In the genomic region with DNA sequence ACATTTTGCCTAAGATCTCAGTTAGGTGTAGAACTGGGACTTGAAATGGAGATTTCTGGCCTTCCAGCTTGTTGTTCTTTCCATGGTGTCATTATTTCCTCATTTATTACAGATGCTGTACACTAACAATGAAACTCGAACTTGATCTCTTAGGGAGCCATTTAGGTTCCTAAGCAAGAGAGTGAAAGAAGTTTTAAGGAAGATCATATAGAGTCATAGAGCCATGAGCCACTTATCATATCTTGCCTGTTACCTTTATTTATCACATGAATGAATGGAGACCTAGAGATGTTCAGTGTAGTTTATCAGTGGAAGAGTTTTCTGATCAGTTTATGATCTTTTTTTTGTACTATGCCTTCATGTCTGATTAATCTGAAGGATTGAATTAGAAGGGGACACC, we compare ENCODE assay signal across 31 cellular contexts. TPM values are rescaled to one million over a fixed set of nuclear protein-coding genes. Genes with fewer than 3 reads are reported as not detected.
A peak's percentile ranks its signal among the peaks of the same experiment; 100 is the strongest.
DNase-seq lines count a peak whose midpoint lies in the region; ATAC-seq, FAIRE-seq and TF ChIP-seq lines count a peak whose summit lies in the region.
"Had no signal": no experiment of that assay in that cellular context is flagged by ENCODE, and none has a peak within 500 bp of the region (broad histone marks: within the 10 kb centered on the region; RNA-seq: fewer than 3 reads in every experiment).

No MANE protein-coding gene starts in this region.

- no peak for TF ChIP-seq RAD21 in GM12878 (IDR thresholded peaks at IDR 0.05; ENCODE audit: insufficient read depth, low read depth, low read length)

- FAIRE-seq in GM12878 (lab: Jason Lieb, UNC), result peak; percentile 91
- FAIRE-seq: A204.1, bronchial epithelial cell, kidney, TTC549 had no signal

- no peaks in the 10 kb centered on the region for H3K9me3 ChIP-seq in GM12878 (replicated peaks; ENCODE audit: control insufficient read depth, insufficient read depth, low read length)
- H3K9me3 ChIP-seq: colonic mucosa, ovary, tibial artery had no signal

- in situ Hi-C loops in GM12878 (cut with MboI), result no loop called here

- no peak for TF ChIP-seq EP300 in GM12878 (IDR thresholded peaks at IDR 0.05; ENCODE audit: borderline replicate concordance in 1 of 2, control insufficient read depth in 1 of 2, low read depth in 2 of 2, low read length in 2 of 2)

- DNase-seq in T-helper 2 cell treated with Interferon-gamma antibody and Interleukin-4, amounts not matched to agents 5 μg/mL and 100 μg/mL, for 36 hours (ENCODE audit: low spot score), result no peak
- no peak for DNase-seq in T-helper 2 cell
- no peak for DNase-seq in stimulated activated naive CD8-positive, alpha-beta T cell treated with anti-CD3 and anti-CD28 coated beads, Interleukin-15, amount 100 ng/mL, for 72 hours
- no peak for DNase-seq in GM12878 (ENCODE audit: low read depth, low spot score)
- DNase-seq in NCI-H524 (lab: John Stamatoyannopoulos, UW), result no peak
- DNase-seq in stimulated activated naive B cell treated with anti-CD40 and anti-IgM and Interleukin-4, amounts not matched to agents 10 μg/mL and 1 μg/mL and 100 μg/mL, for 72 hours, result no peak
- DNase-seq in NCI-H446 (lab: John Stamatoyannopoulos, UW), result no peak
- DNase-seq: activated CD4-positive, CD25-positive, alpha-beta regulatory T cell treated with anti-CD3 and anti-CD28 coated beads, Interleukin-2, amount 50 U/mL, for 72 hours; activated effector memory CD4-positive, alpha-beta T cell treated with anti-CD3 and anti-CD28 coated beads, Interleukin-2, amount 50 U/mL, for 16 hours; AML-193; colonic mucosa; DMS153; effector memory CD4-positive, alpha-beta T cell; erythroblast; kidney; naive B cell; NCI-H1105; NCI-H1930; NCI-H526; ovary; retina; SHP77 treated with DMSO at 0.1 percent for 48 hours; SW 1271; tibial artery had no signal

- H3K27me3 ChIP-seq in GM12878 (replicated peaks in 1 of 2; ENCODE audit: control insufficient read depth in 2 of 2, insufficient read depth in 2 of 2, low read length in 1 of 2), result no peaks in the 10 kb centered on the region
- H3K27me3 ChIP-seq: colonic mucosa, ovary, tibial artery had no signal

- peaks cover 72% of the 10 kb centered on the region for H3K36me3 Mint-ChIP-seq in T-helper 2 cell treated with Interferon-gamma antibody and Interleukin-4, amounts not matched to agents 5 μg/mL and 100 μg/mL, for 36 hours (ENCODE audit: low read depth)
- peaks cover 80% of the 10 kb centered on the region for H3K36me3 Mint-ChIP-seq in stimulated activated naive CD8-positive, alpha-beta T cell treated with anti-CD3 and anti-CD28 coated beads, Interleukin-15, Interleukin-2, amounts not matched to agents 100 ng/mL and 50 ng/mL, for 24 hours (ENCODE audit: low read depth)
- peaks cover 32 to 53% of the 10 kb centered on the region in 2 donors for H3K36me3 Mint-ChIP-seq in stimulated activated naive B cell treated with anti-CD40 and anti-IgM and Interleukin-4, amounts not matched to agents 10 μg/mL and 1 μg/mL and 100 μg/mL, for 72 hours

- H3K27ac Mint-ChIP-seq in T-helper 2 cell treated with Interferon-gamma antibody and Interleukin-4, amounts not matched to agents 5 μg/mL and 100 μg/mL, for 36 hours, result no peak overlapping the region
- peak overlapping the region; percentile 6 for H3K27ac Mint-ChIP-seq in stimulated activated naive CD8-positive, alpha-beta T cell treated with anti-CD3 and anti-CD28 coated beads, Interleukin-15, Interleukin-2, amounts not matched to agents 100 ng/mL and 50 ng/mL, for 24 hours
- H3K27ac Mint-ChIP-seq in stimulated activated naive CD8-positive, alpha-beta T cell treated with anti-CD3 and anti-CD28 coated beads, Interleukin-15, amount 100 ng/mL, for 72 hours, result peak overlapping the region in 1 of 2 donors; percentile 3
- H3K27ac Mint-ChIP-seq in stimulated activated naive B cell treated with anti-CD40 and anti-IgM and Interleukin-4, amounts not matched to agents 10 μg/mL and 1 μg/mL and 100 μg/mL, for 72 hours, result no peak overlapping the region
- H3K27ac Mint-ChIP-seq: mesothelial cell of epicardium had no signal

- H3K27ac ChIP-seq in GM12878 (ENCODE audit: control insufficient read depth, insufficient read depth), result no peak overlapping the region
- H3K27ac ChIP-seq: colonic mucosa, ovary, skin epidermis, tibial artery had no signal

- ATAC-seq in stimulated activated naive CD8-positive, alpha-beta T cell treated with anti-CD3 and anti-CD28 coated beads, Interleukin-15, amount 100 ng/mL, for 72 hours, result no peak
- peak; percentile 51 for ATAC-seq in GM12878
- ATAC-seq in stimulated activated naive B cell treated with anti-CD40 and anti-IgM and Interleukin-4, amounts not matched to agents 10 μg/mL and 1 μg/mL and 100 μg/mL, for 72 hours (replicated peaks), result no peak
- ATAC-seq: Panc1 had no signal

- no peak overlapping the region for H3K9ac ChIP-seq in GM12878 (ENCODE audit: control insufficient read depth, insufficient read depth, low read length)

- no TSS peak for BruUV-seq in GM12878 (replicated peaks; lab: Mats Ljungman, UMichigan)

- no peaks in the 10 kb centered on the region for H3K27me3 Mint-ChIP-seq in T-helper 2 cell treated with Interferon-gamma antibody and Interleukin-4, amounts not matched to agents 5 μg/mL and 100 μg/mL, for 36 hours (ENCODE audit: low read depth)
- H3K27me3 Mint-ChIP-seq in stimulated activated naive CD8-positive, alpha-beta T cell treated with anti-CD3 and anti-CD28 coated beads, Interleukin-15, Interleukin-2, amounts not matched to agents 100 ng/mL and 50 ng/mL, for 24 hours, result no peaks in the 10 kb centered on the region
- H3K27me3 Mint-ChIP-seq in stimulated activated naive CD8-positive, alpha-beta T cell treated with anti-CD3 and anti-CD28 coated beads, Interleukin-15, amount 100 ng/mL, for 72 hours, result no peaks in the 10 kb centered on the region
- H3K27me3 Mint-ChIP-seq in stimulated activated naive B cell treated with anti-CD40 and anti-IgM and Interleukin-4, amounts not matched to agents 10 μg/mL and 1 μg/mL and 100 μg/mL, for 72 hours, result no peaks in the 10 kb centered on the region
- H3K27me3 Mint-ChIP-seq: naive B cell had no signal

- no peaks in the 10 kb centered on the region for H3K4me1 ChIP-seq in GM12878 (ENCODE audit: control insufficient read depth, insufficient read depth, low read length)
- H3K4me1 ChIP-seq: colonic mucosa, tibial artery had no signal

- H2AFZ ChIP-seq in GM12878 (ENCODE audit: control insufficient read depth, low read depth, low read length), result no peak overlapping the region

- H3K4me3 ChIP-seq in GM12878, result no peak overlapping the region
- H3K4me3 ChIP-seq: colonic mucosa, ovary, skin epidermis, tibial artery had no signal

- SMC1A ChIA-PET in GM12878 (lab: Charles Lee; ENCODE audit: uncharacterized antibody, unreplicated experiment), result interaction anchor here (0.8 kb wide), 1 partner anchor 33 kb away, joined by 3 read pairs; no protein-coding TSS in a partner anchor

- H3K36me3 ChIP-seq in GM12878 (ENCODE audit: control insufficient read depth in 2 of 2, insufficient read depth in 2 of 2, low read length in 1 of 2), result peaks cover 0 to 16% of the 10 kb centered on the region in 2 experiments; a peak in 1 of 4 replicates
- H3K36me3 ChIP-seq: ovary had no signal

- intact Hi-C loops in GM12878 (cut with micrococcal nuclease; ENCODE audit: unreplicated experiment), result no loop called here

- no peaks in the 10 kb centered on the region for H3K9me3 Mint-ChIP-seq in T-helper 2 cell treated with Interferon-gamma antibody and Interleukin-4, amounts not matched to agents 5 μg/mL and 100 μg/mL, for 36 hours
- H3K9me3 Mint-ChIP-seq in stimulated activated naive CD8-positive, alpha-beta T cell treated with anti-CD3 and anti-CD28 coated beads, Interleukin-15, Interleukin-2, amounts not matched to agents 100 ng/mL and 50 ng/mL, for 24 hours, result no peaks in the 10 kb centered on the region
- peaks cover 6 to 7% of the 10 kb centered on the region in 2 donors for H3K9me3 Mint-ChIP-seq in stimulated activated naive CD8-positive, alpha-beta T cell treated with anti-CD3 and anti-CD28 coated beads, Interleukin-15, amount 100 ng/mL, for 72 hours
- peaks cover 0 to 2% of the 10 kb centered on the region in 2 donors for H3K9me3 Mint-ChIP-seq in stimulated activated naive B cell treated with anti-CD40 and anti-IgM and Interleukin-4, amounts not matched to agents 10 μg/mL and 1 μg/mL and 100 μg/mL, for 72 hours
- H3K9me3 Mint-ChIP-seq: mesothelial cell of epicardium, naive B cell had no signal

- RAD21 ChIA-PET in GM12878 (lab: Charles Lee; ENCODE audit: unreplicated experiment), result interaction anchor here (0.8 to 0.9 kb wide), 2 partner anchors 9 to 10 kb away, joined by 3 read pairs; partner anchors contain the start of gene HELB

- H3K4me3 Mint-ChIP-seq in T-helper 2 cell treated with Interferon-gamma antibody and Interleukin-4, amounts not matched to agents 5 μg/mL and 100 μg/mL, for 36 hours, result peak overlapping the region; percentile 52
- H3K4me3 Mint-ChIP-seq in stimulated activated naive CD8-positive, alpha-beta T cell treated with anti-CD3 and anti-CD28 coated beads, Interleukin-15, Interleukin-2, amounts not matched to agents 100 ng/mL and 50 ng/mL, for 24 hours, result peak overlapping the region; percentile 2
- peak overlapping the region in 1 of 2 donors; percentile 21 for H3K4me3 Mint-ChIP-seq in stimulated activated naive CD8-positive, alpha-beta T cell treated with anti-CD3 and anti-CD28 coated beads, Interleukin-15, amount 100 ng/mL, for 72 hours
- no peak overlapping the region for H3K4me3 Mint-ChIP-seq in stimulated activated naive B cell treated with anti-CD40 and anti-IgM and Interleukin-4, amounts not matched to agents 10 μg/mL and 1 μg/mL and 100 μg/mL, for 72 hours
- H3K4me3 Mint-ChIP-seq: mesothelial cell of epicardium, naive B cell had no signal

- TF ChIP-seq POLR2A in GM12878 (IDR thresholded peaks at IDR 0.05; ENCODE audit: low read depth, low read length), result no peak

- POLR2A ChIA-PET in GM12878 (lab: Charles Lee), result interaction anchor here (0.6 to 1.6 kb wide), 2 partner anchors 10 to 1350 kb away, joined by 3 to 4 read pairs; partner anchors contain the start of gene HELB

- H4K20me1 ChIP-seq in GM12878 (ENCODE audit: control insufficient read depth, insufficient read depth), result no peaks in the 10 kb centered on the region

- peaks cover 5% of the 10 kb centered on the region for H3K79me2 ChIP-seq in GM12878 (ENCODE audit: control insufficient read depth, insufficient read depth, low read length)

- CTCF ChIA-PET in GM12878 (lab: Yijun Ruan, JAX), result interaction anchor here (0.9 kb wide), 1 partner anchor 40 kb away, joined by 3 read pairs; no protein-coding TSS in a partner anchor

- 57% methylated on average over 1 of the region's 1 CpG for WGBS in GM12878 (ENCODE audit: insufficient coverage, insufficient replicate concordance, low lambda C conversion rate, missing lambda C conversion rate)

- H3K4me1 Mint-ChIP-seq in T-helper 2 cell treated with Interferon-gamma antibody and Interleukin-4, amounts not matched to agents 5 μg/mL and 100 μg/mL, for 36 hours (ENCODE audit: low read depth), result peaks cover 47% of the 10 kb centered on the region
- peaks cover 66% of the 10 kb centered on the region for H3K4me1 Mint-ChIP-seq in stimulated activated naive CD8-positive, alpha-beta T cell treated with anti-CD3 and anti-CD28 coated beads, Interleukin-15, Interleukin-2, amounts not matched to agents 100 ng/mL and 50 ng/mL, for 24 hours (ENCODE audit: low read depth)
- peaks cover 44% of the 10 kb centered on the region for H3K4me1 Mint-ChIP-seq in stimulated activated naive CD8-positive, alpha-beta T cell treated with anti-CD3 and anti-CD28 coated beads, Interleukin-15, amount 100 ng/mL, for 72 hours
- peaks cover 15 to 31% of the 10 kb centered on the region in 2 donors for H3K4me1 Mint-ChIP-seq in stimulated activated naive B cell treated with anti-CD40 and anti-IgM and Interleukin-4, amounts not matched to agents 10 μg/mL and 1 μg/mL and 100 μg/mL, for 72 hours

- no peak for TF ChIP-seq CTCF in GM12878 (IDR thresholded peaks at IDR 0.05 in 2 of 3, conservative IDR thresholded peaks at IDR 0.05 in 1 of 3; ENCODE audit: control insufficient read depth in 2 of 3, extremely low read depth in 1 of 3, insufficient read depth in 1 of 3, low read depth in 3 of 3, low read length in 3 of 3)

- H3K4me2 ChIP-seq in GM12878 (ENCODE audit: control insufficient read depth, insufficient read depth), result no peak overlapping the region; the same call in 1 of the 2 replicates

RNA-seq across cellular contexts. Expression of gene HELB, which starts 9.9 kb away (rescaled TPM):
- 95.4 and 98.4 TPM in 2 replicates for total RNA-seq in GM12878 (2013; cell fraction: nucleolus; rRNA removed)
- total RNA-seq in GM12878 (2014; rRNA removed), result 4.6 and 7.4 TPM in 2 replicates
- 5.9 and 7.2 TPM in 2 replicates for total RNA-seq in GM12878 (2014; rRNA removed; fragmentation: Illumina TruSeq; extraction: Trizol)
- total RNA-seq in GM12878 (2021), result 5.8 and 6.4 TPM in 2 replicates
- polyA plus RNA-seq in GM12878 (2011; ENCODE audit: low read depth), result 2.3 TPM
- 10.0 and 15.3 TPM in 2 replicates for polyA plus RNA-seq in GM12878 (2011; rRNA removed)
- polyA plus RNA-seq in GM12878 (2011; cell fraction: cytosol; rRNA removed), result 3.7 and 4.4 TPM in 2 replicates
- polyA plus RNA-seq in GM12878 (2011; cell fraction: nucleus; rRNA removed), result 9.1 and 9.4 TPM in 2 replicates
- polyA plus RNA-seq in GM12878 (2012), result 3.2 TPM in 2 replicates
- polyA plus RNA-seq in GM12878 (2014; fragmentation: Illumina TruSeq; extraction: Trizol), result 2.5 and 3.5 TPM in 2 replicates
- 1 to 10 TPM in 1 of 2 experiments, under 1 TPM in 1; 0.58 to 1.0 TPM for polyA plus RNA-seq in GM12878 (2014; fragmentation: Nextera tagmentation; extraction: Ambion mirVana)
- polyA plus RNA-seq in GM12878 (2014; rRNA removed), result 2.7 and 3.3 TPM in 2 replicates
- 1 to 10 TPM; 4.3 to 4.6 TPM for polyA plus RNA-seq in GM12878 (2016; fragmentation: Nextera tagmentation; extraction: Ambion mirVana)
- polyA minus RNA-seq in GM12878 (2011; rRNA and poly(A)+ RNA removed), result 16.6 and 19.2 TPM in 2 replicates
- 5.1 and 5.2 TPM in 2 replicates for polyA minus RNA-seq in GM12878 (2011; cell fraction: cytosol; rRNA and poly(A)+ RNA removed)
- 15.2 and 23.1 TPM in 2 replicates for polyA minus RNA-seq in GM12878 (2011; cell fraction: nucleus; rRNA and poly(A)+ RNA removed)

Comparison
In these comparisons a context has a peak if more than half of its experiments do, and no peak if none do; other contexts are left out.
1. H3K4me3 Mint-ChIP-seq: peak in T-helper 2 cell treated with Interferon-gamma antibody and Interleukin-4, amounts not matched to agents 5 μg/mL and 100 μg/mL, for 36 hours (single experiment) and stimulated activated naive CD8-positive, alpha-beta T cell treated with anti-CD3 and anti-CD28 coated beads, Interleukin-15, Interleukin-2, amounts not matched to agents 100 ng/mL and 50 ng/mL, for 24 hours (single experiment); none in stimulated activated naive B cell treated with anti-CD40 and anti-IgM and Interleukin-4, amounts not matched to agents 10 μg/mL and 1 μg/mL and 100 μg/mL, for 72 hours (0 of 2).